In genomic region chr17:66341462-66341861, GRCh38 we compare ENCODE assay signal across 19 cellular contexts. TPM values are rescaled to one million over a fixed set of nuclear protein-coding genes. Genes with fewer than 3 reads are reported as not detected.
DNase-seq lines count a peak whose midpoint lies in the region; ATAC-seq and TF ChIP-seq lines count a peak whose summit lies in the region.
"Had no signal": no experiment of that assay in that cellular context is flagged by ENCODE, and none has a peak within 500 bp of the region (broad histone marks: within the 10 kb centered on the region; RNA-seq: fewer than 3 reads in every experiment).

No MANE protein-coding gene starts in this region.

- H3K4me1 Mint-ChIP-seq in CD4-positive, alpha-beta T cell (ENCODE audit: low read depth), result peaks cover 76% of the 10 kb centered on the region
- H3K4me1 Mint-ChIP-seq in naive thymus-derived CD8-positive, alpha-beta T cell, result peaks cover 38 to 78% (median 61%) of the 10 kb centered on the region in 4 donors

- no peaks in the 10 kb centered on the region for H3K9me3 Mint-ChIP-seq in CD4-positive, alpha-beta T cell
- H3K9me3 Mint-ChIP-seq in naive thymus-derived CD8-positive, alpha-beta T cell, result no peaks in the 10 kb centered on the region
- H3K9me3 Mint-ChIP-seq: CD4-positive, CD25-positive, alpha-beta regulatory T cell; H9 had no signal

- no peak for ATAC-seq in CD4-positive, alpha-beta T cell (ENCODE audit: poor library complexity)
- ATAC-seq in GM21423 (IDR thresholded peaks at IDR 0.05; ENCODE audit: unreplicated experiment) (peak; percentile 49), body of pancreas (peak; percentile 81), GM21717 (IDR thresholded peaks at IDR 0.05; ENCODE audit: unreplicated experiment) (no peak), HG02840 (IDR thresholded peaks at IDR 0.05; ENCODE audit: low FRiP score, unreplicated experiment) (no peak), HG03196 (IDR thresholded peaks at IDR 0.05; ENCODE audit: unreplicated experiment) (no peak)
- ATAC-seq in naive thymus-derived CD8-positive, alpha-beta T cell, result no peak
- ATAC-seq: PC-3 had no signal

- CTCF ChIA-PET in CD4-positive, alpha-beta T cell (lab: Charles Lee), result no interaction called here

- TF ChIP-seq CTCF in CD4-positive, alpha-beta T cell (IDR thresholded peaks at IDR 0.05), result no peak
- TF ChIP-seq CTCF in body of pancreas (IDR thresholded peaks at IDR 0.05), result no peak

- H3K4me1 ChIP-seq in body of pancreas, result peaks cover 49% of the 10 kb centered on the region

- no peak overlapping the region for H3K4me3 ChIP-seq in body of pancreas

- no peak overlapping the region for H3K4me3 Mint-ChIP-seq in CD4-positive, alpha-beta T cell
- peak overlapping the region in 2 of 10 donors; percentile 8 to 39 for H3K4me3 Mint-ChIP-seq in naive thymus-derived CD8-positive, alpha-beta T cell
- H3K4me3 Mint-ChIP-seq: H9 had no signal

- H3K9me3 ChIP-seq in CD4-positive, alpha-beta T cell (ENCODE audit: control insufficient read depth, low read length), result no peaks in the 10 kb centered on the region
- H3K9me3 ChIP-seq in body of pancreas, result no peaks in the 10 kb centered on the region

- POLR2A ChIA-PET in CD4-positive, alpha-beta T cell (lab: Charles Lee), result interaction anchor here (2.5 kb wide), 1 partner anchor 11 kb away, joined by 12 read pairs; no protein-coding TSS in a partner anchor
- POLR2A ChIA-PET in naive thymus-derived CD8-positive, alpha-beta T cell (lab: Charles Lee), result interaction anchor here (0.6 kb wide), 1 partner anchor 95 kb away, joined by 7 read pairs; no protein-coding TSS in a partner anchor

- H3K27me3 Mint-ChIP-seq in CD4-positive, alpha-beta T cell, result no peaks in the 10 kb centered on the region
- no peaks in the 10 kb centered on the region for H3K27me3 Mint-ChIP-seq in naive thymus-derived CD8-positive, alpha-beta T cell
- H3K27me3 Mint-ChIP-seq: CD4-positive, CD25-positive, alpha-beta regulatory T cell had no signal

- no peaks in the 10 kb centered on the region for H3K36me3 ChIP-seq in body of pancreas (replicated peaks in 1 of 2; ENCODE audit: insufficient read depth in 1 of 2, low read depth in 2 of 2)

- H3K27me3 ChIP-seq in CD4-positive, alpha-beta T cell (ENCODE audit: control insufficient read depth, insufficient read depth, low read length), result no peaks in the 10 kb centered on the region
- no peaks in the 10 kb centered on the region for H3K27me3 ChIP-seq in body of pancreas

- intact Hi-C loops in CD4-positive, alpha-beta T cell (cut with DNase I, micrococcal nuclease), result loop anchor here in 1 of 2 experiments (5.0 kb wide), 1 partner anchor 39 kb away; the partner anchor contains the start of gene PRKCA
- intact Hi-C loops in body of pancreas (cut with DNase I), result no loop called here

- 15 to 21% methylated on average over 4 of the region's 4 CpGs for WGBS in body of pancreas, 2 donors

- H3K36me3 Mint-ChIP-seq in CD4-positive, alpha-beta T cell (ENCODE audit: low read depth), result peaks cover 14% of the 10 kb centered on the region
- peaks cover 0 to 7% (median 2%) of the 10 kb centered on the region in 3 donors for H3K36me3 Mint-ChIP-seq in naive thymus-derived CD8-positive, alpha-beta T cell

- no peak overlapping the region for H3K27ac ChIP-seq in CD4-positive, alpha-beta T cell (ENCODE audit: low read depth, low read length)
- H3K27ac ChIP-seq in body of pancreas, result peak overlapping the region in 3 of 4 donors; percentile 41 to 76 (median 61)
- H3K27ac ChIP-seq: HL-60 had no signal

- no peak for DNase-seq in CD4-positive, alpha-beta T cell
- no peak for DNase-seq in body of pancreas
- DNase-seq in naive thymus-derived CD8-positive, alpha-beta T cell, result no peak
- DNase-seq: ACHN; CD4-positive, CD25-positive, alpha-beta regulatory T cell; DMS 273 treated with DMSO at 0.1 percent for 48 hours; EL; H9; KG1; NCI-H1048; NCI-H146; NCI-H2227 treated with DMSO at 0.1 percent for 48 hours; NCI-H526 treated with DMSO at 0.1 percent for 48 hours; PC-3 had no signal

- peak overlapping the region; percentile 47 for H3K27ac Mint-ChIP-seq in CD4-positive, alpha-beta T cell
- peak overlapping the region in 6 of 10 donors; percentile 11 to 87 (median 48) for H3K27ac Mint-ChIP-seq in naive thymus-derived CD8-positive, alpha-beta T cell

- TF ChIP-seq POLR2A in body of pancreas (IDR thresholded peaks at IDR 0.05), result no peak

RNA-seq across cellular contexts. Expression of gene PRKCA, which starts 39.0 kb away (rescaled TPM):
- 10 to 100 TPM; 84.8 to 88.6 TPM for total RNA-seq in CD4-positive, alpha-beta T cell
- 1 to 10 TPM; 6.5 to 6.6 TPM for total RNA-seq in body of pancreas
- total RNA-seq in naive thymus-derived CD8-positive, alpha-beta T cell, result 10 to 100 TPM; 90.6 to 97.3 TPM
- 1 to 10 TPM; 1.3 to 5.8 (median 3.3) TPM for polyA plus RNA-seq in naive thymus-derived CD8-positive, alpha-beta T cell

Comparison
In these comparisons a context has a peak if more than half of its experiments do, and no peak if none do; other contexts are left out.
1. ATAC-seq: peak in GM21423 (single experiment) and body of pancreas (single experiment); none in CD4-positive, alpha-beta T cell (single experiment), naive thymus-derived CD8-positive, alpha-beta T cell (0 of 2), GM21717 (single experiment), HG02840 (single experiment) and HG03196 (single experiment).
2. RNA of gene PRKCA, which starts 39.0 kb away (total RNA-seq): 90.6 to 97.3 TPM in naive thymus-derived CD8-positive, alpha-beta T cell and 84.8 to 88.6 TPM in CD4-positive, alpha-beta T cell; 6.5 to 6.6 TPM in body of pancreas; every median in the first group is over 10 times any median in the second.